ENCODE assay signal across 2 cellular contexts in genomic region chr15:38024293-38025091, GRCh38.
TF ChIP-seq lines count a peak whose summit lies in the region.

No MANE protein-coding gene starts in this region.

TF ChIP-seq in endothelial cell of umbilical vein, 7 proteins besides CTCF, POLR2A, EP300 and RAD21 (continued from another document):
- TF ChIP-seq GATA2 (IDR thresholded peaks at IDR 0.05; ENCODE audit: insufficient read depth, insufficient read length, low read depth, low read length) (no peak), EZH2 (IDR thresholded peaks at IDR 0.05; ENCODE audit: borderline replicate concordance, low read depth, low read length, severe bottlenecking) (no peak), MYC (IDR thresholded peaks at IDR 0.05; ENCODE audit: low read depth, low read length) (no peak), FOS (IDR thresholded peaks at IDR 0.05; ENCODE audit: borderline replicate concordance, insufficient read depth, low read length) (peak; percentile 73), JUN (IDR thresholded peaks at IDR 0.05; ENCODE audit: borderline replicate concordance, insufficient read depth, insufficient read length, low read depth) (peak; percentile 5)

TF ChIP-seq in HEK293T, 16 proteins besides CTCF, POLR2A, EP300 and RAD21 (continued from another document):
- TF ChIP-seq, protein P1, sequence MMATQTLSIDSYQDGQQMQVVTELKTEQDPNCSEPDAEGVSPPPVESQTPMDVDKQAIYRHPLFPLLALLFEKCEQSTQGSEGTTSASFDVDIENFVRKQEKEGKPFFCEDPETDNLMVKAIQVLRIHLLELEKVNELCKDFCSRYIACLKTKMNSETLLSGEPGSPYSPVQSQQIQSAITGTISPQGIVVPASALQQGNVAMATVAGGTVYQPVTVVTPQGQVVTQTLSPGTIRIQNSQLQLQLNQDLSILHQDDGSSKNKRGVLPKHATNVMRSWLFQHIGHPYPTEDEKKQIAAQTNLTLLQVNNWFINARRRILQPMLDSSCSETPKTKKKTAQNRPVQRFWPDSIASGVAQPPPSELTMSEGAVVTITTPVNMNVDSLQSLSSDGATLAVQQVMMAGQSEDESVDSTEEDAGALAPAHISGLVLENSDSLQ (IDR thresholded peaks at IDR 0.05): no peak
- TF ChIP-seq HDGF (IDR thresholded peaks at IDR 0.05; ENCODE audit: borderline replicate concordance) (no peak), ZNF384 (IDR thresholded peaks at IDR 0.05) (no peak), TARDBP (IDR thresholded peaks at IDR 0.05) (no peak), CTBP1 (IDR thresholded peaks at IDR 0.05; ENCODE audit: borderline replicate concordance) (no peak), SUZ12 (IDR thresholded peaks at IDR 0.05) (no peak), LEF1 (IDR thresholded peaks at IDR 0.05; ENCODE audit: borderline replicate concordance) (no peak), BHLHE40 (IDR thresholded peaks at IDR 0.05; ENCODE audit: borderline replicate concordance) (no peak)
